Comparison of ENCODE assay signal across 8 cellular contexts in genomic region chr7:140326116-140326928, GRCh38.
DNase-seq lines count a peak whose midpoint lies in the region; ATAC-seq and TF ChIP-seq lines count a peak whose summit lies in the region.

No MANE protein-coding gene starts in this region.

- H3K4me3 Mint-ChIP-seq in stimulated activated naive B cell treated with anti-CD40 and anti-IgM and Interleukin-4, amounts not matched to agents 10 μg/mL and 1 μg/mL and 100 μg/mL, for 72 hours = no peak overlapping the region

- peak; percentile 42 for ATAC-seq in GM18867 (IDR thresholded peaks at IDR 0.05; ENCODE audit: unreplicated experiment)
- ATAC-seq in stimulated activated naive B cell treated with anti-CD40 and anti-IgM and Interleukin-4, amounts not matched to agents 10 μg/mL and 1 μg/mL and 100 μg/mL, for 72 hours (replicated peaks) = peak; percentile 73 to 80

- DNase-seq in AG08395 (ENCODE audit: low spot score) (peak; percentile 85), NCI-H510A treated with DMSO at 0.1 percent for 48 hours (lab: John Stamatoyannopoulos, UW) (peak; percentile 25), activated T-cell treated with anti-CD3 and anti-CD28 coated beads for 1 hour (ENCODE audit: low read depth) (peak; percentile 31), epithelial cell of esophagus (ENCODE audit: low read depth) (peak; percentile 73), mucosa of gallbladder (ENCODE audit: low spot score) (peak; percentile 66), NCI-H524 treated with DMSO at 0.1 percent for 48 hours (lab: John Stamatoyannopoulos, UW) (no peak)
- no peak for DNase-seq in stimulated activated naive B cell treated with anti-CD40 and anti-IgM and Interleukin-4, amounts not matched to agents 10 μg/mL and 1 μg/mL and 100 μg/mL, for 72 hours

- H3K27ac Mint-ChIP-seq in stimulated activated naive B cell treated with anti-CD40 and anti-IgM and Interleukin-4, amounts not matched to agents 10 μg/mL and 1 μg/mL and 100 μg/mL, for 72 hours = no peak overlapping the region

- peaks cover 8 to 12% of the 10 kb centered on the region in 2 donors for H3K36me3 Mint-ChIP-seq in stimulated activated naive B cell treated with anti-CD40 and anti-IgM and Interleukin-4, amounts not matched to agents 10 μg/mL and 1 μg/mL and 100 μg/mL, for 72 hours

- TF ChIP-seq CTCF in epithelial cell of esophagus (IDR thresholded peaks at IDR 0.05; ENCODE audit: insufficient read depth, low read depth, low read length, missing control alignments) = peak; percentile 86

- H3K4me3 ChIP-seq in epithelial cell of esophagus (ENCODE audit: low read length) = no peak overlapping the region

- H3K27me3 Mint-ChIP-seq in stimulated activated naive B cell treated with anti-CD40 and anti-IgM and Interleukin-4, amounts not matched to agents 10 μg/mL and 1 μg/mL and 100 μg/mL, for 72 hours = no peaks in the 10 kb centered on the region

- H3K9me3 Mint-ChIP-seq in stimulated activated naive B cell treated with anti-CD40 and anti-IgM and Interleukin-4, amounts not matched to agents 10 μg/mL and 1 μg/mL and 100 μg/mL, for 72 hours = no peaks in the 10 kb centered on the region

- H3K4me1 Mint-ChIP-seq in stimulated activated naive B cell treated with anti-CD40 and anti-IgM and Interleukin-4, amounts not matched to agents 10 μg/mL and 1 μg/mL and 100 μg/mL, for 72 hours = peaks cover 0 to 3% of the 10 kb centered on the region in 2 donors

Comparison
In these comparisons a context has a peak if more than half of its experiments do, and no peak if none do; other contexts are left out.
1. DNase-seq: peak in AG08395 (single experiment), NCI-H510A treated with DMSO at 0.1 percent for 48 hours (single experiment), activated T-cell treated with anti-CD3 and anti-CD28 coated beads for 1 hour (single experiment), epithelial cell of esophagus (single experiment) and mucosa of gallbladder (single experiment); none in stimulated activated naive B cell treated with anti-CD40 and anti-IgM and Interleukin-4, amounts not matched to agents 10 μg/mL and 1 μg/mL and 100 μg/mL, for 72 hours (single experiment) and NCI-H524 treated with DMSO at 0.1 percent for 48 hours (single experiment).